ENCODE assay signal across 12 cellular contexts in the genomic region with DNA sequence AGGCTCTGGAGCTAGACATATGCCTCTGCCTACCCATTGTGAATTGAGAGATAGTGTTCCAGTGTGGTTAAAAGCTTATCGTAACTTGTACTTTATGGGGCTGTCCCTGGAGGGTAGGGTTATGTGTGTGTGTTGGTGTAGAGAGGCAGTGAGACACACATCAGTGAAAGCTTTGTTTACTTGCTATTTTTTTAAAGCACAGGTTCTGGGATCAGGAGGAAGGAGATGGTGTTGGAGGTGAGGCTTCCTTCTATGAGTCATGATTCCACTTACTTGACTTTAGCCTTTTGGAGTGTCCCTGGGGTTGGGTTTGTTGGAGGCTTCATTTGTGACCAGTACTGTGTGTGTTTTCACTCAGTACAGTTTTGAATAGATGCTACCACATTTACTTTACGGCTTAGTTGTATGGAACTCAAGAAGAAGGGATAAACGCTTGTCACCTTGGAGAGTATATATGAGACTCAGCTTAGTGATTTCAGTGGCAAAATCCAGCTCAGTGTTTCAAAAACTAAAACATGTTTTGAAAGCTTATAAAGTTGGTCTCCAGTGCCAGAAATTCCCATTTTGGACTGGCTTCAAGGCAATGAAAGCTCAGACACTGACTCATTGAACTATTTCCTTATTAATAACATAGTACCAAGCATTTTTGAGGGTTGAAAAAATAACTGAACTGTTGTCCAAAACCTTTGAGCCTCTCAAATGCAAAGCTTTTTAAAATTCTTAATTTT.
A peak's percentile ranks its signal among the peaks of the same experiment; 100 is the strongest.
DNase-seq lines count a peak whose midpoint lies in the region; ATAC-seq and TF ChIP-seq lines count a peak whose summit lies in the region.
"Had no signal": no experiment of that assay in that cellular context is flagged by ENCODE, and none has a peak within 500 bp of the region (broad histone marks: within the 10 kb centered on the region; RNA-seq: fewer than 3 reads in every experiment).

No MANE protein-coding gene starts in this region.

- POLR2A ChIA-PET in MCF 10A (lab: Yijun Ruan, JAX), result interaction anchor here (0.7 to 3.7 kb wide), 11 partner anchors 9 to 222 kb away, joined by 3 to 32 read pairs (median 6); no protein-coding TSS in a partner anchor

- CTCF ChIA-PET in MCF 10A (lab: Yijun Ruan, JAX), result interaction anchor here (0.6 to 1.8 kb wide), 8 partner anchors 8 to 847 kb away, joined by 3 to 6 read pairs (median 5); a partner anchor contains a TSS

- DNase-seq in GM23248, result peak; percentile 81
- peak; percentile 85 for DNase-seq in MCF 10A (ENCODE audit: unreplicated experiment)
- DNase-seq in iris pigment epithelial cell (ENCODE audit: low read depth), result peak; percentile 92
- no peak for DNase-seq in spleen
- no peak for DNase-seq in HK-2 (ENCODE audit: unreplicated experiment)
- no peak for DNase-seq in GM13977 (ENCODE audit: low spot score)
- DNase-seq: activated CD4-positive, alpha-beta T cell treated with anti-CD3 and anti-CD28 coated beads for 36 hours; cortex of kidney; NCI-H748 treated with DMSO at 0.1 percent for 48 hours; stimulated activated naive CD8-positive, alpha-beta T cell treated with anti-CD3 and anti-CD28 coated beads, Interleukin-15, Interleukin-2, amounts not matched to agents 100 U/mL and 50 U/mL, for 24 hours had no signal

- H3K27ac Mint-ChIP-seq in MCF 10A (ENCODE audit: low read depth, unreplicated experiment), result peak overlapping the region; percentile 83
- H3K27ac Mint-ChIP-seq: activated CD4-positive, alpha-beta T cell treated with anti-CD3 and anti-CD28 coated beads for 36 hours had no signal

- H3K27me3 ChIP-seq in GM23248 (replicated peaks; ENCODE audit: insufficient read depth) (no peaks in the 10 kb centered on the region), spleen (replicated peaks in 1 of 7) (no peaks in the 10 kb centered on the region)

- no peak for TF ChIP-seq POLR2A in spleen (IDR thresholded peaks at IDR 0.05)

- BruUV-seq in MCF 10A (replicated peaks; lab: Mats Ljungman, UMichigan), result no TSS peak

- no peaks in the 10 kb centered on the region for H3K9me3 Mint-ChIP-seq in MCF 10A (ENCODE audit: unreplicated experiment)

- intact Hi-C loops in MCF 10A (cut with micrococcal nuclease) (loop anchor here (10.0 kb wide), 2 partner anchors 82 to 842 kb away; no protein-coding TSS in a partner anchor), spleen (cut with DNase I; ENCODE audit: low total_unique reads) (no loop called here)

- peak overlapping the region; percentile 56 for H3K4me3 Mint-ChIP-seq in MCF 10A (ENCODE audit: unreplicated experiment)
- H3K4me3 Mint-ChIP-seq: activated CD4-positive, alpha-beta T cell treated with anti-CD3 and anti-CD28 coated beads for 36 hours had no signal

- in situ Hi-C loops in GM23248 (cut with MboI), result no loop called here
- in situ Hi-C loops in GM13977 (cut with MboI; ENCODE audit: low pct_unique_long_range_greater_than_20kb, low sequenced_read_pairs, unreplicated experiment), result no loop called here

- H3K27ac ChIP-seq in GM23248 (peak overlapping the region; percentile 54), spleen (peak overlapping the region in 5 of 8 donors; percentile 43 to 59 (median 49))

- TF ChIP-seq CTCF in MCF 10A (IDR thresholded peaks at IDR 0.05; ENCODE audit: unreplicated experiment) (no peak), spleen (IDR thresholded peaks at IDR 0.05 in 8 of 11, conservative IDR thresholded peaks at IDR 0.05 in 3 of 11) (no peak), GM13977 (IDR thresholded peaks at IDR 0.05; ENCODE audit: extremely low read depth, insufficient read depth, missing control alignments) (no peak)

- whole genome bisulfite sequencing in GM23248 (ENCODE audit: low coverage in 1 of 2, low lambda C conversion rate in 2 of 2, missing lambda C conversion rate in 2 of 2), 2 experiments, result 2 to 3% methylated on average over 3 of the region's 3 CpGs
- 78 to 92% (median 85%) methylated on average over 3 of the region's 3 CpGs for WGBS in spleen, 5 donors

- H3K36me3 ChIP-seq in GM23248 (ENCODE audit: low read depth) (no peaks in the 10 kb centered on the region), spleen (no peaks in the 10 kb centered on the region)

- H3K9me2 ChIP-seq in GM23248 (ENCODE audit: insufficient read depth), result no peaks in the 10 kb centered on the region

- H3K4me1 ChIP-seq in GM23248 (ENCODE audit: insufficient read depth) (peaks cover 24% of the 10 kb centered on the region), spleen (peaks cover 0 to 10% (median 0%) of the 10 kb centered on the region in 6 donors)

- H2AFZ ChIP-seq in GM23248, result 0 out of 2 replicates have a peak overlapping the region, but pooled peaks have one; percentile 28

- peaks cover 24% of the 10 kb centered on the region for H3F3A ChIP-seq in GM23248 (ENCODE audit: insufficient read depth)

- H3K4me1 Mint-ChIP-seq in MCF 10A (ENCODE audit: insufficient read depth, unreplicated experiment), result peaks cover 60% of the 10 kb centered on the region
- H3K4me1 Mint-ChIP-seq: activated CD4-positive, alpha-beta T cell treated with anti-CD3 and anti-CD28 coated beads for 36 hours had no signal

- peaks cover 6% of the 10 kb centered on the region for H3K36me3 Mint-ChIP-seq in MCF 10A (ENCODE audit: insufficient read depth, unreplicated experiment)

- no peaks in the 10 kb centered on the region for H3K27me3 Mint-ChIP-seq in MCF 10A (ENCODE audit: insufficient read depth, unreplicated experiment)
- H3K27me3 Mint-ChIP-seq: activated CD4-positive, alpha-beta T cell treated with anti-CD3 and anti-CD28 coated beads for 36 hours had no signal

- H3K4me2 ChIP-seq in GM23248 (ENCODE audit: unreplicated experiment), result peak overlapping the region; percentile 58

- no peaks in the 10 kb centered on the region for H3K9me3 ChIP-seq in GM23248 (ENCODE audit: low read depth)
- no peaks in the 10 kb centered on the region for H3K9me3 ChIP-seq in spleen

- H3K4me3 ChIP-seq in GM23248 (peak overlapping the region; percentile 2; the same call in 1 of the 2 replicates), spleen (no peak overlapping the region)

- no peaks in the 10 kb centered on the region for H3K79me2 ChIP-seq in GM23248 (ENCODE audit: insufficient read depth)

- 0 out of 2 replicates have a peak overlapping the region, but pooled peaks have one; percentile 1 for H3K9ac ChIP-seq in GM23248

- ATAC-seq in HG03432 (IDR thresholded peaks at IDR 0.05; ENCODE audit: unreplicated experiment) (no peak), HG02678 (IDR thresholded peaks at IDR 0.05; ENCODE audit: unreplicated experiment) (no peak)
- ATAC-seq: activated CD4-positive, alpha-beta T cell treated with anti-CD3 and anti-CD28 coated beads for 36 hours; stimulated activated naive CD8-positive, alpha-beta T cell treated with anti-CD3 and anti-CD28 coated beads, Interleukin-15, Interleukin-2, amounts not matched to agents 100 U/mL and 50 U/mL, for 24 hours had no signal

- H4K20me1 ChIP-seq in GM23248 (ENCODE audit: insufficient read depth), result no peaks in the 10 kb centered on the region

Comparison
In these comparisons a context has a peak if more than half of its experiments do, and no peak if none do; other contexts are left out.
1. DNase-seq: peak in GM23248 (single experiment), MCF 10A (single experiment) and iris pigment epithelial cell (single experiment); none in spleen (single experiment), HK-2 (single experiment) and GM13977 (single experiment).